1 cellular context compared by ENCODE assay signal in the genomic region with DNA sequence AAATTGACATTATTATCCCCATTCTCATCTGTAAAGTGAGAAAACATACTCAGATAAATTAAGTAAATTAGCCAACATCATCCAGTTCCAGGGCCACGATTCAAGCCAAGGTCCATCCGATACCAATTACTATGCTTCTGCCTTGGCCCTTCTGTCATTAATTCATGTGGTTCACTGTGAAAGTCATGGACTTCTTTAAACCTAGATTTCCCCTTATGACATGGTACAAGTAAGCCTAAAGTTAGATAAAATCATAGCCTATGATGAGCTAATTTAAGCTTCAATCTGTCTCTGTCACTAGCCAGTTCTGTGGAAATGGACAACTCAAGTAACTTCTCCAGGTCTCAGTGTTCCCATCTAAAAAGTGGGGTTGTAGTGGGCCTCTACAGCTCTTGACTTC.
TF ChIP-seq lines count a peak whose summit lies in the region.

No MANE protein-coding gene starts in this region.

TF ChIP-seq in GM12878, 131 proteins besides CTCF, POLR2A, EP300 and RAD21 (continued from another document):
- TF ChIP-seq, protein P1, sequence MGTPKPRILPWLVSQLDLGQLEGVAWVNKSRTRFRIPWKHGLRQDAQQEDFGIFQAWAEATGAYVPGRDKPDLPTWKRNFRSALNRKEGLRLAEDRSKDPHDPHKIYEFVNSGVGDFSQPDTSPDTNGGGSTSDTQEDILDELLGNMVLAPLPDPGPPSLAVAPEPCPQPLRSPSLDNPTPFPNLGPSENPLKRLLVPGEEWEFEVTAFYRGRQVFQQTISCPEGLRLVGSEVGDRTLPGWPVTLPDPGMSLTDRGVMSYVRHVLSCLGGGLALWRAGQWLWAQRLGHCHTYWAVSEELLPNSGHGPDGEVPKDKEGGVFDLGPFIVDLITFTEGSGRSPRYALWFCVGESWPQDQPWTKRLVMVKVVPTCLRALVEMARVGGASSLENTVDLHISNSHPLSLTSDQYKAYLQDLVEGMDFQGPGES (IDR thresholded peaks at IDR 0.05), result no peak
- no peak for TF ChIP-seq NFIC (IDR thresholded peaks at IDR 0.05; ENCODE audit: low read depth, low read length)
- TF ChIP-seq POLR2AphosphoS5 (IDR thresholded peaks at IDR 0.05; ENCODE audit: low read length), result peak; percentile 14; the same call in 1 of the 2 replicates
- TF ChIP-seq RB1 (IDR thresholded peaks at IDR 0.05; ENCODE audit: borderline replicate concordance), result no peak
- TF ChIP-seq POLR2AphosphoS2 (IDR thresholded peaks at IDR 0.05; ENCODE audit: low read depth, low read length), result peak; percentile 0; the same call in 1 of the 2 replicates
- TF ChIP-seq ETV6 (conservative IDR thresholded peaks at IDR 0.05 in 1 of 2, IDR thresholded peaks at IDR 0.05 in 1 of 2; ENCODE audit: borderline replicate concordance in 1 of 2, low read depth in 1 of 2), result no peak
- TF ChIP-seq, protein P2, sequence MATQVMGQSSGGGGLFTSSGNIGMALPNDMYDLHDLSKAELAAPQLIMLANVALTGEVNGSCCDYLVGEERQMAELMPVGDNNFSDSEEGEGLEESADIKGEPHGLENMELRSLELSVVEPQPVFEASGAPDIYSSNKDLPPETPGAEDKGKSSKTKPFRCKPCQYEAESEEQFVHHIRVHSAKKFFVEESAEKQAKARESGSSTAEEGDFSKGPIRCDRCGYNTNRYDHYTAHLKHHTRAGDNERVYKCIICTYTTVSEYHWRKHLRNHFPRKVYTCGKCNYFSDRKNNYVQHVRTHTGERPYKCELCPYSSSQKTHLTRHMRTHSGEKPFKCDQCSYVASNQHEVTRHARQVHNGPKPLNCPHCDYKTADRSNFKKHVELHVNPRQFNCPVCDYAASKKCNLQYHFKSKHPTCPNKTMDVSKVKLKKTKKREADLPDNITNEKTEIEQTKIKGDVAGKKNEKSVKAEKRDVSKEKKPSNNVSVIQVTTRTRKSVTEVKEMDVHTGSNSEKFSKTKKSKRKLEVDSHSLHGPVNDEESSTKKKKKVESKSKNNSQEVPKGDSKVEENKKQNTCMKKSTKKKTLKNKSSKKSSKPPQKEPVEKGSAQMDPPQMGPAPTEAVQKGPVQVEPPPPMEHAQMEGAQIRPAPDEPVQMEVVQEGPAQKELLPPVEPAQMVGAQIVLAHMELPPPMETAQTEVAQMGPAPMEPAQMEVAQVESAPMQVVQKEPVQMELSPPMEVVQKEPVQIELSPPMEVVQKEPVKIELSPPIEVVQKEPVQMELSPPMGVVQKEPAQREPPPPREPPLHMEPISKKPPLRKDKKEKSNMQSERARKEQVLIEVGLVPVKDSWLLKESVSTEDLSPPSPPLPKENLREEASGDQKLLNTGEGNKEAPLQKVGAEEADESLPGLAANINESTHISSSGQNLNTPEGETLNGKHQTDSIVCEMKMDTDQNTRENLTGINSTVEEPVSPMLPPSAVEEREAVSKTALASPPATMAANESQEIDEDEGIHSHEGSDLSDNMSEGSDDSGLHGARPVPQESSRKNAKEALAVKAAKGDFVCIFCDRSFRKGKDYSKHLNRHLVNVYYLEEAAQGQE (IDR thresholded peaks at IDR 0.05; ENCODE audit: low read depth, low read length), result no peak
- TF ChIP-seq, protein P3, sequence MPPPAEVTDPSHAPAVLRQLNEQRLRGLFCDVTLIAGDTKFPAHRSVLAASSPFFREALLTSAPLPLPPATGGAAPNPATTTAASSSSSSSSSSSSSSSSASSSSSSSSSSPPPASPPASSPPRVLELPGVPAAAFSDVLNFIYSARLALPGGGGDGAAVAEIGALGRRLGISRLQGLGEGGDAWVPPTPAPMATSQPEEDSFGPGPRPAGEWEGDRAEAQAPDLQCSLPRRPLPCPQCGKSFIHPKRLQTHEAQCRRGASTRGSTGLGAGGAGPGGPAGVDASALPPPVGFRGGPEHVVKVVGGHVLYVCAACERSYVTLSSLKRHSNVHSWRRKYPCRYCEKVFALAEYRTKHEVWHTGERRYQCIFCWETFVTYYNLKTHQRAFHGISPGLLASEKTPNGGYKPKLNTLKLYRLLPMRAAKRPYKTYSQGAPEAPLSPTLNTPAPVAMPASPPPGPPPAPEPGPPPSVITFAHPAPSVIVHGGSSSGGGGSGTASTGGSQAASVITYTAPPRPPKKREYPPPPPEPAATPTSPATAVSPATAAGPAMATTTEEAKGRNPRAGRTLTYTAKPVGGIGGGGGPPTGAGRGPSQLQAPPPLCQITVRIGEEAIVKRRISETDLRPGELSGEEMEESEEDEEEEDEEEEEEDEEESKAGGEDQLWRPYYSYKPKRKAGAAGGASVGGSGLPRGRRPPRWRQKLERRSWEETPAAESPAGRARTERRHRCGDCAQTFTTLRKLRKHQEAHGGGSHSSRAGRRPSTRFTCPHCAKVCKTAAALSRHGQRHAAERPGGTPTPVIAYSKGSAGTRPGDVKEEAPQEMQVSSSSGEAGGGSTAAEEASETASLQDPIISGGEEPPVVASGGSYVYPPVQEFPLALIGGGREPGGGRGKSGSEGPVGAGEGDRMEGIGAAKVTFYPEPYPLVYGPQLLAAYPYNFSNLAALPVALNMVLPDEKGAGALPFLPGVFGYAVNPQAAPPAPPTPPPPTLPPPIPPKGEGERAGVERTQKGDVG (CRISPR knock-in tag; IDR thresholded peaks at IDR 0.05), result peak; percentile 68; the same call in 1 of the 2 replicates
- TF ChIP-seq FOXM1 (IDR thresholded peaks at IDR 0.05; ENCODE audit: low read depth, low read length), result no peak
- TF ChIP-seq, protein P4, sequence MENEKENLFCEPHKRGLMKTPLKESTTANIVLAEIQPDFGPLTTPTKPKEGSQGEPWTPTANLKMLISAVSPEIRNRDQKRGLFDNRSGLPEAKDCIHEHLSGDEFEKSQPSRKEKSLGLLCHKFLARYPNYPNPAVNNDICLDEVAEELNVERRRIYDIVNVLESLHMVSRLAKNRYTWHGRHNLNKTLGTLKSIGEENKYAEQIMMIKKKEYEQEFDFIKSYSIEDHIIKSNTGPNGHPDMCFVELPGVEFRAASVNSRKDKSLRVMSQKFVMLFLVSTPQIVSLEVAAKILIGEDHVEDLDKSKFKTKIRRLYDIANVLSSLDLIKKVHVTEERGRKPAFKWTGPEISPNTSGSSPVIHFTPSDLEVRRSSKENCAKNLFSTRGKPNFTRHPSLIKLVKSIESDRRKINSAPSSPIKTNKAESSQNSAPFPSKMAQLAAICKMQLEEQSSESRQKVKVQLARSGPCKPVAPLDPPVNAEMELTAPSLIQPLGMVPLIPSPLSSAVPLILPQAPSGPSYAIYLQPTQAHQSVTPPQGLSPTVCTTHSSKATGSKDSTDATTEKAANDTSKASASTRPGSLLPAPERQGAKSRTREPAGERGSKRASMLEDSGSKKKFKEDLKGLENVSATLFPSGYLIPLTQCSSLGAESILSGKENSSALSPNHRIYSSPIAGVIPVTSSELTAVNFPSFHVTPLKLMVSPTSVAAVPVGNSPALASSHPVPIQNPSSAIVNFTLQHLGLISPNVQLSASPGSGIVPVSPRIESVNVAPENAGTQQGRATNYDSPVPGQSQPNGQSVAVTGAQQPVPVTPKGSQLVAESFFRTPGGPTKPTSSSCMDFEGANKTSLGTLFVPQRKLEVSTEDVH (IDR thresholded peaks at IDR 0.05; ENCODE audit: low read depth, partially characterized antibody), result no peak
- TF ChIP-seq SREBF1 (IDR thresholded peaks at IDR 0.05; ENCODE audit: low read length), result no peak
- TF ChIP-seq SMARCA5 (IDR thresholded peaks at IDR 0.05), result peak; percentile 61; the same call in 1 of the 2 replicates
- TF ChIP-seq, protein P5, sequence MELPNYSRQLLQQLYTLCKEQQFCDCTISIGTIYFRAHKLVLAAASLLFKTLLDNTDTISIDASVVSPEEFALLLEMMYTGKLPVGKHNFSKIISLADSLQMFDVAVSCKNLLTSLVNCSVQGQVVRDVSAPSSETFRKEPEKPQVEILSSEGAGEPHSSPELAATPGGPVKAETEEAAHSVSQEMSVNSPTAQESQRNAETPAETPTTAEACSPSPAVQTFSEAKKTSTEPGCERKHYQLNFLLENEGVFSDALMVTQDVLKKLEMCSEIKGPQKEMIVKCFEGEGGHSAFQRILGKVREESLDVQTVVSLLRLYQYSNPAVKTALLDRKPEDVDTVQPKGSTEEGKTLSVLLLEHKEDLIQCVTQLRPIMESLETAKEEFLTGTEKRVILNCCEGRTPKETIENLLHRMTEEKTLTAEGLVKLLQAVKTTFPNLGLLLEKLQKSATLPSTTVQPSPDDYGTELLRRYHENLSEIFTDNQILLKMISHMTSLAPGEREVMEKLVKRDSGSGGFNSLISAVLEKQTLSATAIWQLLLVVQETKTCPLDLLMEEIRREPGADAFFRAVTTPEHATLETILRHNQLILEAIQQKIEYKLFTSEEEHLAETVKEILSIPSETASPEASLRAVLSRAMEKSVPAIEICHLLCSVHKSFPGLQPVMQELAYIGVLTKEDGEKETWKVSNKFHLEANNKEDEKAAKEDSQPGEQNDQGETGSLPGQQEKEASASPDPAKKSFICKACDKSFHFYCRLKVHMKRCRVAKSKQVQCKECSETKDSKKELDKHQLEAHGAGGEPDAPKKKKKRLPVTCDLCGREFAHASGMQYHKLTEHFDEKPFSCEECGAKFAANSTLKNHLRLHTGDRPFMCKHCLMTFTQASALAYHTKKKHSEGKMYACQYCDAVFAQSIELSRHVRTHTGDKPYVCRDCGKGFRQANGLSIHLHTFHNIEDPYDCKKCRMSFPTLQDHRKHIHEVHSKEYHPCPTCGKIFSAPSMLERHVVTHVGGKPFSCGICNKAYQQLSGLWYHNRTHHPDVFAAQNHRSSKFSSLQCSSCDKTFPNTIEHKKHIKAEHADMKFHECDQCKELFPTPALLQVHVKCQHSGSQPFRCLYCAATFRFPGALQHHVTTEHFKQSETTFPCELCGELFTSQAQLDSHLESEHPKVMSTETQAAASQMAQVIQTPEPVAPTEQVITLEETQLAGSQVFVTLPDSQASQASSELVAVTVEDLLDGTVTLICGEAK (IDR thresholded peaks at IDR 0.05; ENCODE audit: borderline replicate concordance), result 0 out of 2 replicates have a peak, but pooled peaks have one; percentile 22
- no peak for TF ChIP-seq TARDBP (IDR thresholded peaks at IDR 0.05; ENCODE audit: borderline replicate concordance)
- TF ChIP-seq NBN (IDR thresholded peaks at IDR 0.05), result no peak
- TF ChIP-seq CBX3 (IDR thresholded peaks at IDR 0.05; ENCODE audit: borderline replicate concordance, low read depth), result no peak
- TF ChIP-seq, protein P6, sequence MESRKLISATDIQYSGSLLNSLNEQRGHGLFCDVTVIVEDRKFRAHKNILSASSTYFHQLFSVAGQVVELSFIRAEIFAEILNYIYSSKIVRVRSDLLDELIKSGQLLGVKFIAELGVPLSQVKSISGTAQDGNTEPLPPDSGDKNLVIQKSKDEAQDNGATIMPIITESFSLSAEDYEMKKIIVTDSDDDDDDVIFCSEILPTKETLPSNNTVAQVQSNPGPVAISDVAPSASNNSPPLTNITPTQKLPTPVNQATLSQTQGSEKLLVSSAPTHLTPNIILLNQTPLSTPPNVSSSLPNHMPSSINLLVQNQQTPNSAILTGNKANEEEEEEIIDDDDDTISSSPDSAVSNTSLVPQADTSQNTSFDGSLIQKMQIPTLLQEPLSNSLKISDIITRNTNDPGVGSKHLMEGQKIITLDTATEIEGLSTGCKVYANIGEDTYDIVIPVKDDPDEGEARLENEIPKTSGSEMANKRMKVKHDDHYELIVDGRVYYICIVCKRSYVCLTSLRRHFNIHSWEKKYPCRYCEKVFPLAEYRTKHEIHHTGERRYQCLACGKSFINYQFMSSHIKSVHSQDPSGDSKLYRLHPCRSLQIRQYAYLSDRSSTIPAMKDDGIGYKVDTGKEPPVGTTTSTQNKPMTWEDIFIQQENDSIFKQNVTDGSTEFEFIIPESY (IDR thresholded peaks at IDR 0.05), result no peak
- peak; percentile 10; the same call in 1 of the 2 replicates for TF ChIP-seq ZNF24 (IDR thresholded peaks at IDR 0.05)
- TF ChIP-seq, protein P7, sequence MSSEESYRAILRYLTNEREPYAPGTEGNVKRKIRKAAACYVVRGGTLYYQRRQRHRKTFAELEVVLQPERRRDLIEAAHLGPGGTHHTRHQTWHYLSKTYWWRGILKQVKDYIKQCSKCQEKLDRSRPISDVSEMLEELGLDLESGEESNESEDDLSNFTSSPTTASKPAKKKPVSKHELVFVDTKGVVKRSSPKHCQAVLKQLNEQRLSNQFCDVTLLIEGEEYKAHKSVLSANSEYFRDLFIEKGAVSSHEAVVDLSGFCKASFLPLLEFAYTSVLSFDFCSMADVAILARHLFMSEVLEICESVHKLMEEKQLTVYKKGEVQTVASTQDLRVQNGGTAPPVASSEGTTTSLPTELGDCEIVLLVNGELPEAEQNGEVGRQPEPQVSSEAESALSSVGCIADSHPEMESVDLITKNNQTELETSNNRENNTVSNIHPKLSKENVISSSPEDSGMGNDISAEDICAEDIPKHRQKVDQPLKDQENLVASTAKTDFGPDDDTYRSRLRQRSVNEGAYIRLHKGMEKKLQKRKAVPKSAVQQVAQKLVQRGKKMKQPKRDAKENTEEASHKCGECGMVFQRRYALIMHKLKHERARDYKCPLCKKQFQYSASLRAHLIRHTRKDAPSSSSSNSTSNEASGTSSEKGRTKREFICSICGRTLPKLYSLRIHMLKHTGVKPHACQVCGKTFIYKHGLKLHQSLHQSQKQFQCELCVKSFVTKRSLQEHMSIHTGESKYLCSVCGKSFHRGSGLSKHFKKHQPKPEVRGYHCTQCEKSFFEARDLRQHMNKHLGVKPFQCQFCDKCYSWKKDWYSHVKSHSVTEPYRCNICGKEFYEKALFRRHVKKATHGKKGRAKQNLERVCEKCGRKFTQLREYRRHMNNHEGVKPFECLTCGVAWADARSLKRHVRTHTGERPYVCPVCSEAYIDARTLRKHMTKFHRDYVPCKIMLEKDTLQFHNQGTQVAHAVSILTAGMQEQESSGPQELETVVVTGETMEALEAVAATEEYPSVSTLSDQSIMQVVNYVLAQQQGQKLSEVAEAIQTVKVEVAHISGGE (CRISPR knock-in tag; IDR thresholded peaks at IDR 0.05), result peak; percentile 35; the same call in 1 of the 2 replicates
- TF ChIP-seq RBBP5 (conservative IDR thresholded peaks at IDR 0.05), result no peak
- no peak for TF ChIP-seq SUPT20H (IDR thresholded peaks at IDR 0.05; ENCODE audit: borderline replicate concordance, control insufficient read depth, low read depth, low read length)
- TF ChIP-seq, protein P8, sequence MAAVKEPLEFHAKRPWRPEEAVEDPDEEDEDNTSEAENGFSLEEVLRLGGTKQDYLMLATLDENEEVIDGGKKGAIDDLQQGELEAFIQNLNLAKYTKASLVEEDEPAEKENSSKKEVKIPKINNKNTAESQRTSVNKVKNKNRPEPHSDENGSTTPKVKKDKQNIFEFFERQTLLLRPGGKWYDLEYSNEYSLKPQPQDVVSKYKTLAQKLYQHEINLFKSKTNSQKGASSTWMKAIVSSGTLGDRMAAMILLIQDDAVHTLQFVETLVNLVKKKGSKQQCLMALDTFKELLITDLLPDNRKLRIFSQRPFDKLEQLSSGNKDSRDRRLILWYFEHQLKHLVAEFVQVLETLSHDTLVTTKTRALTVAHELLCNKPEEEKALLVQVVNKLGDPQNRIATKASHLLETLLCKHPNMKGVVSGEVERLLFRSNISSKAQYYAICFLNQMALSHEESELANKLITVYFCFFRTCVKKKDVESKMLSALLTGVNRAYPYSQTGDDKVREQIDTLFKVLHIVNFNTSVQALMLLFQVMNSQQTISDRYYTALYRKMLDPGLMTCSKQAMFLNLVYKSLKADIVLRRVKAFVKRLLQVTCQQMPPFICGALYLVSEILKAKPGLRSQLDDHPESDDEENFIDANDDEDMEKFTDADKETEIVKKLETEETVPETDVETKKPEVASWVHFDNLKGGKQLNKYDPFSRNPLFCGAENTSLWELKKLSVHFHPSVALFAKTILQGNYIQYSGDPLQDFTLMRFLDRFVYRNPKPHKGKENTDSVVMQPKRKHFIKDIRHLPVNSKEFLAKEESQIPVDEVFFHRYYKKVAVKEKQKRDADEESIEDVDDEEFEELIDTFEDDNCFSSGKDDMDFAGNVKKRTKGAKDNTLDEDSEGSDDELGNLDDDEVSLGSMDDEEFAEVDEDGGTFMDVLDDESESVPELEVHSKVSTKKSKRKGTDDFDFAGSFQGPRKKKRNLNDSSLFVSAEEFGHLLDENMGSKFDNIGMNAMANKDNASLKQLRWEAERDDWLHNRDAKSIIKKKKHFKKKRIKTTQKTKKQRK (IDR thresholded peaks at IDR 0.05; ENCODE audit: low read depth, low read length), result no peak
